ENCODE assay signal across 22 cellular contexts in the genomic region with DNA sequence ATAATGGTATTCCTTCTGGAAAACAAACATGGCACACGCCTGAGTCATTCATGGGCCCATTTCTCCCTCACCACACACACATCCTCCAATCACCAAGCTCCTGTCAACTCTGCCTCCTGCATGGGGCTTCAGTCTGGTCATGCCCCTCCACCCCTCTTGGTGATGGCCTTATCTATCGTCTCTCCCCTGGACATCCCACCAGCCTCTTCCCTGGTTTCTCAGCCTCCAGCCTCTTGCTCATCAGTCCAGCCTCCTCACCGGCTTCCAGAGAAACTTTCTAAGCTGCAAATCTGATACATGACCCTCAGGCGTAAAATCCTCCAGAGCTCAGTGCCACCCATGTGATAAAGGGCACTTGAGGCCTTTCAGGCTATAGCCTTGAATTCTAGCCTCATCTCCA.
A peak's percentile ranks its signal among the peaks of the same experiment; 100 is the strongest.
DNase-seq lines count a peak whose midpoint lies in the region; ATAC-seq, FAIRE-seq and TF ChIP-seq lines count a peak whose summit lies in the region.
"Had no signal": no experiment of that assay in that cellular context is flagged by ENCODE, and none has a peak within 500 bp of the region (broad histone marks: within the 10 kb centered on the region; RNA-seq: fewer than 3 reads in every experiment).

No MANE protein-coding gene starts in this region.

- H3K4me3 ChIP-seq in bronchial epithelial cell (ENCODE audit: low read depth, low read length) (no peak overlapping the region), lung (no peak overlapping the region), stomach (no peak overlapping the region), WERI-Rb-1 (ENCODE audit: low read depth, low read length) (no peak overlapping the region)
- H3K4me3 ChIP-seq: Peyer's patch had no signal

- DNase-seq in Daoy (ENCODE audit: low read depth) = peak; percentile 36
- no peak for DNase-seq in bronchial epithelial cell (ENCODE audit: low read depth)
- DNase-seq in lung (ENCODE audit: low spot score) = peak; percentile 15
- peak; percentile 3 for DNase-seq in stomach
- DNase-seq in activated CD4-positive, alpha-beta T cell treated with anti-CD3 and anti-CD28 coated beads for 1 hour = no peak
- DNase-seq in superior temporal gyrus (ENCODE audit: extremely low spot score) = no peak
- no peak for DNase-seq in WERI-Rb-1
- DNase-seq: Calu3; CD8-positive, alpha-beta memory T cell; DMS153; Kasumi-1; NCI-H1694 treated with DMSO at 0.1 percent for 48 hours; NCI-H2081 treated with DMSO at 0.1 percent for 48 hours; NCI-H2171 treated with DMSO at 0.1 percent for 48 hours; NCI-H446; NCI-H526; Peyer's patch had no signal

- WGBS in lung, 2 donors = 91 to 93% methylated on average over 4 of the region's 4 CpGs
- WGBS in stomach, 5 donors = 81 to 97% (median 91%) methylated on average over 4 of the region's 4 CpGs

- H3K27ac ChIP-seq in lung (ENCODE audit: low read depth in 1 of 2, low read length in 1 of 2) (no peak overlapping the region), stomach (no peak overlapping the region), WERI-Rb-1 (no peak overlapping the region)
- H3K27ac ChIP-seq: C4-2B, Peyer's patch had no signal

- no peak for TF ChIP-seq CTCF in bronchial epithelial cell (IDR thresholded peaks at IDR 0.05; ENCODE audit: insufficient read depth, low read length, severe bottlenecking)
- no peak for TF ChIP-seq CTCF in lung (IDR thresholded peaks at IDR 0.05; ENCODE audit: control extremely low read depth, extremely low read depth)
- no peak for TF ChIP-seq CTCF in stomach (IDR thresholded peaks at IDR 0.05)
- TF ChIP-seq CTCF in WERI-Rb-1 (IDR thresholded peaks at IDR 0.05; ENCODE audit: low read depth, low read length) = no peak

- H3K36me3 ChIP-seq in bronchial epithelial cell (ENCODE audit: control insufficient read depth, insufficient read depth, low read length) = no peaks in the 10 kb centered on the region
- no peaks in the 10 kb centered on the region for H3K36me3 ChIP-seq in lung (ENCODE audit: control insufficient read depth in 2 of 2, insufficient read depth in 2 of 2, low read length in 2 of 2)
- H3K36me3 ChIP-seq in stomach = no peaks in the 10 kb centered on the region
- H3K36me3 ChIP-seq in WERI-Rb-1 = no peaks in the 10 kb centered on the region
- H3K36me3 ChIP-seq: Peyer's patch had no signal

- no peak for ATAC-seq in lung (ENCODE audit: insufficient read depth, low FRiP score)

- H3K4me1 ChIP-seq in lung (ENCODE audit: control insufficient read depth in 2 of 2, insufficient read depth in 2 of 2, low read length in 2 of 2) (no peaks in the 10 kb centered on the region), stomach (no peaks in the 10 kb centered on the region)
- H3K4me1 ChIP-seq: Peyer's patch had no signal

- FAIRE-seq in bronchial epithelial cell (lab: Jason Lieb, UNC) = peak; percentile 88
- FAIRE-seq: A204.1, G401.6, GM12892, H1 had no signal

- peaks cover 3% of the 10 kb centered on the region for H3K27me3 ChIP-seq in bronchial epithelial cell (ENCODE audit: control insufficient read depth, insufficient read depth, low read length)
- H3K27me3 ChIP-seq in lung (ENCODE audit: control insufficient read depth, insufficient read depth) = no peaks in the 10 kb centered on the region
- peaks cover 0 to 16% (median 0%) of the 10 kb centered on the region in 3 donors for H3K27me3 ChIP-seq in stomach
- H3K27me3 ChIP-seq in WERI-Rb-1 (ENCODE audit: insufficient read depth, low read depth, severe bottlenecking) = no peaks in the 10 kb centered on the region
- H3K27me3 ChIP-seq: Peyer's patch had no signal

- no peak for TF ChIP-seq EP300 in stomach (IDR thresholded peaks at IDR 0.05)

- intact Hi-C loops in stomach (cut with DNase I; ENCODE audit: low total_unique reads) = no loop called here

- no peak for TF ChIP-seq POLR2A in stomach (IDR thresholded peaks at IDR 0.05)

- H3K9me3 ChIP-seq in lung (ENCODE audit: control insufficient read depth in 2 of 2, insufficient read depth in 1 of 2, low read length in 1 of 2) (no peaks in the 10 kb centered on the region), stomach (no peaks in the 10 kb centered on the region), WERI-Rb-1 (ENCODE audit: severe bottlenecking) (no peaks in the 10 kb centered on the region)
- H3K9me3 ChIP-seq: Peyer's patch had no signal

Comparison
In these comparisons a context has a peak if more than half of its experiments do, and no peak if none do; other contexts are left out.
1. DNase-seq: peak in Daoy (single experiment), lung (single experiment) and stomach (single experiment); none in bronchial epithelial cell (single experiment), activated CD4-positive, alpha-beta T cell treated with anti-CD3 and anti-CD28 coated beads for 1 hour (single experiment), superior temporal gyrus (single experiment) and WERI-Rb-1 (single experiment).